In the genomic region with DNA sequence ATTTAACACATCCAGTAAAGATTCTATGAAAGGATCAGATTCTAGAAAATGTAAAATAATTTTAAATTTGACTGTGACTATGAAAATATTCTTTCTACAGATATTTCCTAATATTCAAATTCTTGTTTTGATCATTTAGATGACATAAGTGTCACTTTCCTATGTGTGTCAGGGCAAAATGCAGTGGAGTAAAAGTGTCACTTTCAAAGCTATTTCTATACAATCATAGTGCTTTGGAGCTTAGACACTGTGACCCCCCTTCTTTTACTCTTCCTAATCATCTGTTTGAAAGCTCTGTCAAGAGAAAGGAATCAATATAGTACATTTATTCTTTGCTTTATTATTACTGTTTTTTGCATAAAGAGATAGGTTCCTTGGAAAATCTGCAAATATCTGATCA, we compare ENCODE assay signal across 36 cellular contexts.
DNase-seq lines count a peak whose midpoint lies in the region; FAIRE-seq and TF ChIP-seq lines count a peak whose summit lies in the region.
"Had no signal": no experiment of that assay in that cellular context is flagged by ENCODE, and none has a peak within 500 bp of the region (broad histone marks: within the 10 kb centered on the region; RNA-seq: fewer than 3 reads in every experiment).

No MANE protein-coding gene starts in this region.

- CTCF ChIA-PET in MCF 10A (lab: Yijun Ruan, JAX) (no interaction called here), mammary epithelial cell (lab: Charles Lee; ENCODE audit: low non-redundant PET) (no interaction called here), RWPE1 (lab: Yijun Ruan, JAX) (no interaction called here)

- H3K27me3 ChIP-seq in mammary epithelial cell (ENCODE audit: insufficient read depth, low read length) (no peaks in the 10 kb centered on the region), astrocyte (ENCODE audit: insufficient read depth, low read length) (no peaks in the 10 kb centered on the region), neural cell (ENCODE audit: insufficient read depth, low read depth, low read length) (no peaks in the 10 kb centered on the region)
- H3K27me3 ChIP-seq: BE2C; BLaER1; BLaER1 treated with 17β-estradiol and CSF1 and Interleukin-3, amounts not matched to agents 10 nM and 100 nM had no signal

- no peaks in the 10 kb centered on the region for H3K9me3 ChIP-seq in mammary epithelial cell (replicated peaks; ENCODE audit: insufficient read depth, low read length)
- H3K9me3 ChIP-seq in astrocyte (ENCODE audit: insufficient read depth, low read depth, low read length) = no peaks in the 10 kb centered on the region
- H3K9me3 ChIP-seq in neural cell (ENCODE audit: low read length) = no peaks in the 10 kb centered on the region
- H3K9me3 ChIP-seq: A549; BE2C; BLaER1; BLaER1 treated with 17β-estradiol and CSF1 and Interleukin-3, amounts not matched to agents 10 nM and 100 nM; Caco-2 had no signal

- POLR2A ChIA-PET in MCF 10A (lab: Yijun Ruan, JAX) (no interaction called here), RWPE1 (lab: Yijun Ruan, JAX; ENCODE audit: low non-redundant PET) (no interaction called here)

- no peaks in the 10 kb centered on the region for H3K27me3 Mint-ChIP-seq in MCF 10A (ENCODE audit: insufficient read depth, unreplicated experiment)
- no peaks in the 10 kb centered on the region for H3K27me3 Mint-ChIP-seq in astrocyte (ENCODE audit: low read depth, unreplicated experiment)
- H3K27me3 Mint-ChIP-seq: B cell; CD4-positive, alpha-beta T cell; CD4-positive, CD25-positive, alpha-beta regulatory T cell had no signal

- no peak overlapping the region for H3K4me3 ChIP-seq in mammary epithelial cell (replicated peaks in 1 of 3; ENCODE audit: insufficient read depth in 1 of 3, low read depth in 2 of 3, low read length in 3 of 3)
- H3K4me3 ChIP-seq in astrocyte (ENCODE audit: insufficient read depth, low read depth, low read length) = no peak overlapping the region
- H3K4me3 ChIP-seq in neural cell (ENCODE audit: low read length) = no peak overlapping the region
- H3K4me3 ChIP-seq: A549; BLaER1; BLaER1 treated with 17β-estradiol and CSF1 and Interleukin-3, amounts not matched to agents 10 nM and 100 nM had no signal

- dilution Hi-C loops in mammary epithelial cell (cut with HindIII; ENCODE audit: low sequenced_read_pairs) = no loop called here

- peak; percentile 96 for TF ChIP-seq EP300 in neural cell (conservative IDR thresholded peaks at IDR 0.05; ENCODE audit: poor library complexity, severe bottlenecking)

- H3K9me3 Mint-ChIP-seq in MCF 10A (ENCODE audit: unreplicated experiment) = no peaks in the 10 kb centered on the region
- peaks cover 2% of the 10 kb centered on the region for H3K9me3 Mint-ChIP-seq in astrocyte (ENCODE audit: unreplicated experiment)
- H3K9me3 Mint-ChIP-seq: CD4-positive, alpha-beta T cell; CD4-positive, CD25-positive, alpha-beta regulatory T cell; CD8-positive, alpha-beta memory T cell; CD8-positive, alpha-beta T cell had no signal

- no peaks in the 10 kb centered on the region for H3F3A ChIP-seq in neural cell (ENCODE audit: insufficient read depth, low read length, poor library complexity, severe bottlenecking)

- H3K27ac Mint-ChIP-seq in MCF 10A (ENCODE audit: low read depth, unreplicated experiment) = peak overlapping the region; percentile 15
- H3K27ac Mint-ChIP-seq in astrocyte (ENCODE audit: unreplicated experiment) = peak overlapping the region; percentile 37
- H3K27ac Mint-ChIP-seq: B cell; CD14-positive monocyte; CD4-positive, alpha-beta T cell; CD4-positive, CD25-positive, alpha-beta regulatory T cell; CD8-positive, alpha-beta memory T cell; CD8-positive, alpha-beta T cell had no signal

- H3K27ac ChIP-seq in mammary epithelial cell (ENCODE audit: insufficient read depth, low read depth, low read length) (no peak overlapping the region), astrocyte (ENCODE audit: low read depth, low read length) (no peak overlapping the region), neural cell (ENCODE audit: low read length) (no peak overlapping the region), RWPE1 (no peak overlapping the region)
- H3K27ac ChIP-seq: 22Rv1; A549; BLaER1; BLaER1 treated with 17β-estradiol and CSF1 and Interleukin-3, amounts not matched to agents 10 nM and 100 nM; C4-2B had no signal

- H4K20me1 ChIP-seq in mammary epithelial cell (ENCODE audit: insufficient read depth, low read length) (no peaks in the 10 kb centered on the region), astrocyte (ENCODE audit: insufficient read depth, low read length) (no peaks in the 10 kb centered on the region), neural cell (ENCODE audit: insufficient read depth) (no peaks in the 10 kb centered on the region)
- H4K20me1 ChIP-seq: BLaER1; BLaER1 treated with 17β-estradiol and CSF1 and Interleukin-3, amounts not matched to agents 10 nM and 100 nM had no signal

- H3K9ac ChIP-seq in mammary epithelial cell (ENCODE audit: insufficient read depth, low read length) (no peak overlapping the region), astrocyte (ENCODE audit: low read length) (no peak overlapping the region), neural cell (ENCODE audit: low read length) (no peak overlapping the region)
- H3K9ac ChIP-seq: BLaER1; BLaER1 treated with 17β-estradiol and CSF1 and Interleukin-3, amounts not matched to agents 10 nM and 100 nM had no signal

- H3K4me1 ChIP-seq in mammary epithelial cell (ENCODE audit: insufficient read depth, low read length) (no peaks in the 10 kb centered on the region), astrocyte (ENCODE audit: insufficient read depth, low read length) (no peaks in the 10 kb centered on the region)
- H3K4me1 ChIP-seq: A549, BE2C, Caco-2 had no signal

- FAIRE-seq in A204.1 (lab: Jason Lieb, UNC) (peak; percentile 30), astrocyte (lab: Jason Lieb, UNC) (no peak)
- FAIRE-seq: A549, D721Med had no signal

- H3K4me1 Mint-ChIP-seq in MCF 10A (ENCODE audit: insufficient read depth, unreplicated experiment) (no peaks in the 10 kb centered on the region), astrocyte (ENCODE audit: low read depth, unreplicated experiment) (no peaks in the 10 kb centered on the region)
- H3K4me1 Mint-ChIP-seq: B cell; CD14-positive monocyte; CD4-positive, alpha-beta memory T cell; CD8-positive, alpha-beta memory T cell had no signal

- H2AFZ ChIP-seq in mammary epithelial cell (ENCODE audit: low read depth, low read length) (no peak overlapping the region), astrocyte (ENCODE audit: low read depth, low read length) (no peak overlapping the region), neural cell (ENCODE audit: low read depth, low read length) (no peak overlapping the region)

- TF ChIP-seq CTCF in MCF 10A (IDR thresholded peaks at IDR 0.05; ENCODE audit: unreplicated experiment) = no peak
- no peak for TF ChIP-seq CTCF in mammary epithelial cell (conservative IDR thresholded peaks at IDR 0.05 in 1 of 2, IDR thresholded peaks at IDR 0.05 in 1 of 2; ENCODE audit: extremely low read depth in 1 of 2, insufficient read depth in 1 of 2, low read depth in 1 of 2, low read length in 2 of 2)
- TF ChIP-seq CTCF in astrocyte (IDR thresholded peaks at IDR 0.05; ENCODE audit: insufficient read depth, low read depth, low read length) = no peak
- TF ChIP-seq CTCF in neural cell (IDR thresholded peaks at IDR 0.05; ENCODE audit: poor library complexity, severe bottlenecking) = no peak
- no peak for TF ChIP-seq CTCF in RWPE1 (conservative IDR thresholded peaks at IDR 0.05; ENCODE audit: low read depth)

- TF ChIP-seq RAD21 in neural cell (conservative IDR thresholded peaks at IDR 0.05) = no peak

- intact Hi-C loops in MCF 10A (cut with micrococcal nuclease) (no loop called here), mammary epithelial cell (cut with micrococcal nuclease) (no loop called here)

- H3K36me3 Mint-ChIP-seq in MCF 10A (ENCODE audit: insufficient read depth, unreplicated experiment) = no peaks in the 10 kb centered on the region
- H3K36me3 Mint-ChIP-seq in astrocyte (ENCODE audit: low read depth, unreplicated experiment) = peaks cover 2% of the 10 kb centered on the region
- H3K36me3 Mint-ChIP-seq: CD14-positive monocyte; CD4-positive, alpha-beta memory T cell; CD4-positive, CD25-positive, alpha-beta regulatory T cell; CD8-positive, alpha-beta memory T cell; CD8-positive, alpha-beta T cell had no signal

- no peaks in the 10 kb centered on the region for H3K79me2 ChIP-seq in mammary epithelial cell (ENCODE audit: insufficient read depth, low read length)
- H3K79me2 ChIP-seq in astrocyte (ENCODE audit: insufficient read depth, low read length) = no peaks in the 10 kb centered on the region
- H3K79me2 ChIP-seq in neural cell (replicated peaks; ENCODE audit: insufficient read depth, low read length) = no peaks in the 10 kb centered on the region

- H3K4me2 ChIP-seq in mammary epithelial cell (ENCODE audit: insufficient read depth, low read depth, low read length) (no peak overlapping the region), astrocyte (ENCODE audit: low read length) (no peak overlapping the region), neural cell (ENCODE audit: low read length) (no peak overlapping the region)
- H3K4me2 ChIP-seq: A549; BLaER1; BLaER1 treated with 17β-estradiol and CSF1 and Interleukin-3, amounts not matched to agents 10 nM and 100 nM had no signal

- H3K36me3 ChIP-seq in mammary epithelial cell (ENCODE audit: insufficient read depth, low read length) (no peaks in the 10 kb centered on the region), astrocyte (ENCODE audit: insufficient read depth, low read length) (no peaks in the 10 kb centered on the region), neural cell (ENCODE audit: insufficient read depth, low read length) (no peaks in the 10 kb centered on the region)
- H3K36me3 ChIP-seq: BE2C; BLaER1; BLaER1 treated with 17β-estradiol and CSF1 and Interleukin-3, amounts not matched to agents 10 nM and 100 nM had no signal

- no peak overlapping the region for H3K4me3 Mint-ChIP-seq in MCF 10A (ENCODE audit: unreplicated experiment)
- no peak overlapping the region for H3K4me3 Mint-ChIP-seq in astrocyte (ENCODE audit: unreplicated experiment)
- H3K4me3 Mint-ChIP-seq: B cell; CD14-positive monocyte; CD4-positive, alpha-beta memory T cell; CD4-positive, alpha-beta T cell; CD4-positive, CD25-positive, alpha-beta regulatory T cell; CD8-positive, alpha-beta memory T cell; CD8-positive, alpha-beta T cell had no signal

- no TSS peak for BruUV-seq in MCF 10A (replicated peaks; lab: Mats Ljungman, UMichigan)
- no TSS peak for BruUV-seq in mammary epithelial cell (replicated peaks; lab: Mats Ljungman, UMichigan)

- no peak for DNase-seq in MCF 10A (ENCODE audit: unreplicated experiment)
- no peak for DNase-seq in mammary epithelial cell
- no peak for DNase-seq in astrocyte (ENCODE audit: low read depth)
- DNase-seq in SW480 (ENCODE audit: low spot score) = no peak
- no peak for DNase-seq in OCI-M2 (lab: John Stamatoyannopoulos, UW; ENCODE audit: unreplicated experiment)
- no peak for DNase-seq in RWPE1 (ENCODE audit: low spot score)
- DNase-seq: 8988T; ACHN; AML-193; BE2C; C1 segment of cervical spinal cord; Caco-2; Calu3; CD4-positive, alpha-beta memory T cell; CD4-positive, alpha-beta T cell; CD4-positive, CD25-positive, alpha-beta regulatory T cell; CD8-positive, alpha-beta memory T cell; CD8-positive, alpha-beta T cell; COR-L47; DMS 273 treated with DMSO at 0.1 percent for 48 hours; DMS153; DMS53; DMS79; DMS79 treated with DMSO at 0.1 percent for 48 hours; DND-41; EL had no signal

- in situ Hi-C loops in mammary epithelial cell (cut with MboI; ENCODE audit: low sequenced_read_pairs in 2 of 2) = no loop called here

- H3K9me2 ChIP-seq in neural cell (ENCODE audit: insufficient read depth, low read length) = no peaks in the 10 kb centered on the region
